ENCODE assay signal across 1 cellular context in the genomic region with DNA sequence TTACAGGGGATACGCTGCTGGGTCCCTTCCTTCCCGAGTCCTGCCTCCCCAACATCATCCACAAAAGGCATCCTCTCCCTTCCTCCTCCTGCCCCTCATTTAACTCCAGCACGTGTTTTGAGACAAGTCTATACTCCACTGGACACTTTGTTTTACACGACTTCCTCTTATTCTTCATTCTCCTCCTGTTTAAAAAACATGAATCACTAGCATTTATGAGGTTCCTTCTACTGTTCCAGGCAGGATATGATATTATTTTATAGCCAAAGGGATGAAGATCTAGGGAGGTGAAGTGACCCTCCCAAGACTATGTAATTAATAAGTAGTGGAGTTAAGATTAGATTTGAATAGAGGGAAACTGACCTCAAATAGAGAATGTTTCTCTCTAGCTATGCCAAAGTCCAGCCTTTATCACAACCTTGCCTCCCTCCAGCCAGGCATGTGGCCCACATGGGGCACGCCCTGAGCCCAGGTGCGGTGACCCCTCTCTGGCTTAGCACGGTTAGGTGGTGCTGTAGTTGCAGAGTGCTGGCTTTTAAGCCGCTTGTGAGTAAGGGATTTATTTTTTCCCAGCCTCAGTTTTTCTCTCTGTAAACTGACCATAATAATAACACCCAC.
A peak's percentile ranks its signal among the peaks of the same experiment; 100 is the strongest.
TF ChIP-seq lines count a peak whose summit lies in the region.

No MANE protein-coding gene starts in this region.

TF ChIP-seq in HepG2, 621 proteins besides CTCF, POLR2A, EP300 and RAD21 (continued from another document):
- TF ChIP-seq, protein P1, sequence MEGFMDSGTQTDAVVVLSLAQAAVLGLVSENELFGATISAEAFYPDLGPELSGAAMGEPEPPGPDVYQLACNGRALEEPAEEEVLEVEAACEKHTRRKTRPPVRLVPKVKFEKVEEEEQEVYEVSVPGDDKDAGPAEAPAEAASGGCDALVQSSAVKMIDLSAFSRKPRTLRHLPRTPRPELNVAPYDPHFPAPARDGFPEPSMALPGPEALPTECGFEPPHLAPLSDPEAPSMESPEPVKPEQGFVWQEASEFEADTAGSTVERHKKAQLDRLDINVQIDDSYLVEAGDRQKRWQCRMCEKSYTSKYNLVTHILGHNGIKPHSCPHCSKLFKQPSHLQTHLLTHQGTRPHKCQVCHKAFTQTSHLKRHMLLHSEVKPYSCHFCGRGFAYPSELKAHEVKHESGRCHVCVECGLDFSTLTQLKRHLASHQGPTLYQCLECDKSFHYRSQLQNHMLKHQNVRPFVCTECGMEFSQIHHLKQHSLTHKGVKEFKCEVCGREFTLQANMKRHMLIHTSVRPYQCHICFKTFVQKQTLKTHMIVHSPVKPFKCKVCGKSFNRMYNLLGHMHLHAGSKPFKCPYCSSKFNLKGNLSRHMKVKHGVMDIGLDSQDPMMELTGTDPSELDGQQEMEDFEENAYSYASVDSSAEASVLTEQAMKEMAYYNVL (CRISPR knock-in tag; IDR thresholded peaks at IDR 0.05; ENCODE audit: borderline replicate concordance): no peak
- TF ChIP-seq ZNF329 (CRISPR knock-in tag; IDR thresholded peaks at IDR 0.05; ENCODE audit: low read depth) (no peak), DMAP1 (CRISPR knock-in tag; IDR thresholded peaks at IDR 0.05) (0 out of 2 replicates have a peak, but pooled peaks have one; percentile 27), KDM5B (CRISPR knock-in tag; IDR thresholded peaks at IDR 0.05; ENCODE audit: borderline replicate concordance) (no peak)
- TF ChIP-seq, protein P2, sequence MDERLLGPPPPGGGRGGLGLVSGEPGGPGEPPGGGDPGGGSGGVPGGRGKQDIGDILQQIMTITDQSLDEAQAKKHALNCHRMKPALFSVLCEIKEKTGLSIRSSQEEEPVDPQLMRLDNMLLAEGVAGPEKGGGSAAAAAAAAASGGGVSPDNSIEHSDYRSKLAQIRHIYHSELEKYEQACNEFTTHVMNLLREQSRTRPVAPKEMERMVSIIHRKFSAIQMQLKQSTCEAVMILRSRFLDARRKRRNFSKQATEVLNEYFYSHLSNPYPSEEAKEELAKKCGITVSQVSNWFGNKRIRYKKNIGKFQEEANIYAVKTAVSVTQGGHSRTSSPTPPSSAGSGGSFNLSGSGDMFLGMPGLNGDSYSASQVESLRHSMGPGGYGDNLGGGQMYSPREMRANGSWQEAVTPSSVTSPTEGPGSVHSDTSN (CRISPR knock-in tag; IDR thresholded peaks at IDR 0.05): no peak
